Comparison of ENCODE assay signal across 8 cellular contexts in the genomic region with DNA sequence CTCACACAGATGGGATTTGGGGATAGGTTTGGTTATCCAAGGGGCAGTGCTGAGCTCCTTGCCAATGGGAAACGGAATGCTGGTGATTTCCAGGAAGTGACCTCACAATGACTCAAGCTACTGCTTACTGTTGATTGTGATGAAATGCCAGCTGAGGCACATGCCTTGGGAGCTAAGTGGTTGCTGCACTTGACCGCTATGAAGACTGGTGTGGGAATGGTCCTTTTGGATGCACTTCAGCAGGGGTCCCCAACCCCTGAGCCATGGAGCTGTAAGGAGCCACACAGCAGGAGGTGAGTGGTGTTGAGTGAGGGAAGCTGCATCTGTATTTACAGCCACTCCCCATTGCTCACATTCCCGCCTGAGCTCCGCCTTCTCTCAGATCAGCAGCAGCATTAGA. TPM values are rescaled to one million over a fixed set of nuclear protein-coding genes. Genes with fewer than 3 reads are reported as not detected.
DNase-seq lines count a peak whose midpoint lies in the region; ATAC-seq lines count a peak whose summit lies in the region.
"Not testable (repeated sequence)": the region's sequence is repeated elsewhere in the genome, so short reads cannot be mapped to it uniquely, and the experiment has no call there.

No MANE protein-coding gene starts in this region.

- not testable (repeated sequence) for ATAC-seq in activated T-helper 17 cell treated with anti-CD3 and anti-CD28 coated beads, Interleukin-2, amount 50 U/mL, for 72 hours (replicated peaks)

- H3K27ac ChIP-seq in mesendoderm (ENCODE audit: low read depth, low read length) = not testable (repeated sequence)

- not testable (repeated sequence) for H3K9me3 Mint-ChIP-seq in activated T-helper 17 cell treated with anti-CD3 and anti-CD28 coated beads, Interleukin-2, amount 50 U/mL, for 72 hours

- not testable (repeated sequence) for H3K23ac ChIP-seq in mesendoderm (ENCODE audit: low read length)

- not testable (repeated sequence) for H3K36me3 ChIP-seq in mesendoderm (ENCODE audit: control insufficient read depth, insufficient read depth, low read length)

- H3K4me3 ChIP-seq in mesendoderm (ENCODE audit: low read length) = not testable (repeated sequence)

- not testable (repeated sequence) for H3K79me2 ChIP-seq in mesendoderm (ENCODE audit: control insufficient read depth, insufficient read depth, low read length)

- not testable (repeated sequence) for H4K8ac ChIP-seq in mesendoderm (ENCODE audit: low read depth, low read length)

- not testable (repeated sequence) for H4K5ac ChIP-seq in mesendoderm (ENCODE audit: low read length)

- H3K18ac ChIP-seq in mesendoderm (ENCODE audit: low read length) = not testable (repeated sequence)

- not testable (repeated sequence) for H2AK5ac ChIP-seq in mesendoderm (ENCODE audit: low read length)

- not testable (repeated sequence) for H2BK15ac ChIP-seq in mesendoderm (replicated peaks; ENCODE audit: low read depth)

- H3K4me1 Mint-ChIP-seq in activated T-helper 17 cell treated with anti-CD3 and anti-CD28 coated beads, Interleukin-2, amount 50 U/mL, for 72 hours = not testable (repeated sequence)

- H3K27me3 Mint-ChIP-seq in activated T-helper 17 cell treated with anti-CD3 and anti-CD28 coated beads, Interleukin-2, amount 50 U/mL, for 72 hours = not testable (repeated sequence)

- not testable (repeated sequence) for H3K36me3 Mint-ChIP-seq in activated T-helper 17 cell treated with anti-CD3 and anti-CD28 coated beads, Interleukin-2, amount 50 U/mL, for 72 hours (ENCODE audit: low read depth)

- H3K27ac Mint-ChIP-seq in activated T-helper 17 cell treated with anti-CD3 and anti-CD28 coated beads, Interleukin-2, amount 50 U/mL, for 72 hours = peak overlapping the region; percentile 4

- H3K56ac ChIP-seq in mesendoderm (ENCODE audit: low read length) = not testable (repeated sequence)

- H3K4me1 ChIP-seq in mesendoderm (ENCODE audit: control insufficient read depth, low read depth, low read length) = not testable (repeated sequence)

- DNase-seq in A172 (ENCODE audit: low spot score) (peak; percentile 72), ELF-1 (ENCODE audit: low read depth, low spot score) (peak; percentile 59), HS-5 (ENCODE audit: low read depth) (peak; percentile 33), NCI-H460 (ENCODE audit: extremely low read depth, low read depth) (peak; percentile 8), dermis blood vessel endothelial cell (peak; percentile 46), fibroblast of peridontal ligament (ENCODE audit: extremely low read depth) (peak; percentile 44), mesendoderm (peak; percentile 56)

- H2BK5ac ChIP-seq in mesendoderm (ENCODE audit: low read length) = not testable (repeated sequence)

- H3K4ac ChIP-seq in mesendoderm (ENCODE audit: low read depth, low read length) = not testable (repeated sequence)

- not testable (repeated sequence) for H3K27me3 ChIP-seq in mesendoderm (ENCODE audit: insufficient read depth, low read length, poor library complexity)

- not testable (repeated sequence) for H3K4me2 ChIP-seq in mesendoderm (ENCODE audit: low read length)

- WGBS in mesendoderm (ENCODE audit: extremely low coverage, insufficient coverage, low lambda C conversion rate) = no CpG with 5 or more reads among the region's 4 CpGs

- not testable (repeated sequence) for H3K9ac ChIP-seq in mesendoderm (ENCODE audit: low read length)

- not testable (repeated sequence) for H2BK120ac ChIP-seq in mesendoderm (ENCODE audit: low read depth, low read length)

- not testable (repeated sequence) for H3K79me1 ChIP-seq in mesendoderm (ENCODE audit: low read length)

- H3K4me3 Mint-ChIP-seq in activated T-helper 17 cell treated with anti-CD3 and anti-CD28 coated beads, Interleukin-2, amount 50 U/mL, for 72 hours = not testable (repeated sequence)

RNA-seq across cellular contexts. Expression of gene VKORC1L1, which starts 35.4 kb away (rescaled TPM):
- 28.4 and 33.2 TPM in 2 replicates for total RNA-seq in A172 (2014; rRNA removed; shearing (Covaris generic))
- total RNA-seq in NCI-H460 (2014; rRNA removed; shearing (Covaris generic)) = 15.3 and 17.3 TPM in 2 replicates
- 10.7 and 13.7 TPM in 2 replicates for polyA plus RNA-seq in NCI-H460 (2014; cell fraction: nucleus; rRNA removed)
- 10 to 100 TPM; 10.4 to 22.8 TPM for total RNA-seq in activated T-helper 17 cell treated with anti-CD3 and anti-CD28 coated beads, Interleukin-2, amount 50 U/mL, for 72 hours
- total RNA-seq in dermis blood vessel endothelial cell = 24.3 and 38.5 TPM in 2 replicates
- 39.3 TPM for polyA plus RNA-seq in mesendoderm (2013, experiment 1 of 2)
- polyA plus RNA-seq in mesendoderm (2013, experiment 2 of 2) = 40.9 TPM

Comparison
In these comparisons a context has a peak if more than half of its experiments do, and no peak if none do; other contexts are left out.
1. DNase-seq: peak in every context shown above with its lines; median percentile 72 in A172; 59 in ELF-1; 56 in mesendoderm; 46 in dermis blood vessel endothelial cell; 44 in fibroblast of peridontal ligament; 33 in HS-5; 8 in NCI-H460.